In genomic region chr4:74619931-74620702, GRCh38 we compare ENCODE assay signal across 1 cellular context.
TF ChIP-seq lines count a peak whose summit lies in the region.

No MANE protein-coding gene starts in this region.

TF ChIP-seq in IMR-90, 13 proteins besides CTCF, POLR2A, EP300 and RAD21 (continued from another document):
- TF ChIP-seq MAZ (IDR thresholded peaks at IDR 0.05; ENCODE audit: borderline replicate concordance, low read depth, low read length) (no peak), RFX5 (IDR thresholded peaks at IDR 0.05; ENCODE audit: low read depth, low read length) (no peak), BHLHE40 (IDR thresholded peaks at IDR 0.05; ENCODE audit: low read depth, low read length) (no peak), ELK1 (IDR thresholded peaks at IDR 0.05; ENCODE audit: borderline replicate concordance, low read depth, low read length) (no peak)
